10 cellular contexts compared by ENCODE assay signal in genomic region chrX:119635799-119636198, GRCh38. TPM values are rescaled to one million over a fixed set of nuclear protein-coding genes. Genes with fewer than 3 reads are reported as not detected.
DNase-seq lines count a peak whose midpoint lies in the region; ATAC-seq and TF ChIP-seq lines count a peak whose summit lies in the region.
"Had no signal": no experiment of that assay in that cellular context is flagged by ENCODE, and none has a peak within 500 bp of the region (broad histone marks: within the 10 kb centered on the region; RNA-seq: fewer than 3 reads in every experiment).

No MANE protein-coding gene starts in this region.

- no peak overlapping the region for H4K5ac ChIP-seq in H9 (ENCODE audit: insufficient read length, low read depth, low read length)

- no peak overlapping the region for H3K9ac ChIP-seq in H9 (ENCODE audit: extremely low read depth, insufficient read length, low read length)

- H3K79me1 ChIP-seq in H9 (ENCODE audit: insufficient read depth, low read depth, low read length, poor library complexity, severe bottlenecking) = no peaks in the 10 kb centered on the region

- H3K9me3 Mint-ChIP-seq in H9 = peaks cover 72% of the 10 kb centered on the region in 2 experiments
- H3K9me3 Mint-ChIP-seq in activated CD4-positive, alpha-beta memory T cell treated with anti-CD3 and anti-CD28 coated beads for 36 hours = no peaks in the 10 kb centered on the region
- H3K9me3 Mint-ChIP-seq: activated CD4-positive, alpha-beta T cell treated with anti-CD3 and anti-CD28 coated beads, Interleukin-2, amount 10 ng/mL, durations not matched to agents 7 days and 5 days had no signal

- no peak overlapping the region for H3K14ac ChIP-seq in H9 (ENCODE audit: insufficient read depth, low read length)

- H3K79me2 ChIP-seq in H9 (ENCODE audit: insufficient read depth, low read length) = no peaks in the 10 kb centered on the region

- H3K27me3 Mint-ChIP-seq in H9 (ENCODE audit: low read depth) = no peaks in the 10 kb centered on the region; the same call in none of the 2 replicates
- H3K27me3 Mint-ChIP-seq in activated CD4-positive, alpha-beta memory T cell treated with anti-CD3 and anti-CD28 coated beads for 36 hours = no peaks in the 10 kb centered on the region
- H3K27me3 Mint-ChIP-seq: activated CD4-positive, alpha-beta T cell treated with anti-CD3 and anti-CD28 coated beads, Interleukin-2, amount 10 ng/mL, durations not matched to agents 7 days and 5 days had no signal

- no peak overlapping the region for H3K27ac ChIP-seq in H9 (ENCODE audit: insufficient read length, low read depth, low read length)

- no peak overlapping the region for H2AFZ ChIP-seq in H9 (ENCODE audit: low read length)

- no peak overlapping the region for H2BK15ac ChIP-seq in H9 (ENCODE audit: low read depth, low read length)

- no peak overlapping the region for H4K91ac ChIP-seq in H9 (ENCODE audit: insufficient read length, low read depth, low read length)

- POLR2A ChIA-PET in activated CD4-positive, alpha-beta memory T cell treated with anti-CD3 and anti-CD28 coated beads for 36 hours (lab: Charles Lee) = no interaction called here

- H3K4me3 Mint-ChIP-seq in H9 = no peak overlapping the region; a peak in 1 of 5 replicates
- H3K4me3 Mint-ChIP-seq in activated CD4-positive, alpha-beta memory T cell treated with anti-CD3 and anti-CD28 coated beads for 36 hours = no peak overlapping the region
- H3K4me3 Mint-ChIP-seq: activated CD4-positive, alpha-beta T cell treated with anti-CD3 and anti-CD28 coated beads, Interleukin-2, amount 10 ng/mL, durations not matched to agents 7 days and 5 days had no signal

- no peak overlapping the region for H3K4ac ChIP-seq in H9 (ENCODE audit: low read depth, low read length)

- no peak overlapping the region for H2AK5ac ChIP-seq in H9 (ENCODE audit: insufficient read length, low read length)

- H3K27me3 ChIP-seq in H9 (ENCODE audit: insufficient read depth, low read length) = no peaks in the 10 kb centered on the region

- H4K20me1 ChIP-seq in H9 (ENCODE audit: control insufficient read depth, insufficient read depth, insufficient read length) = no peaks in the 10 kb centered on the region

- no peak overlapping the region for H3T11ph ChIP-seq in H9 (ENCODE audit: low read length)

- H3K4me2 ChIP-seq in H9 (ENCODE audit: insufficient read depth, insufficient read length, low read length) = no peak overlapping the region

- no peaks in the 10 kb centered on the region for H3K4me1 ChIP-seq in H9 (ENCODE audit: insufficient read depth, low read length)
- H3K4me1 ChIP-seq: Caco-2 had no signal

- no peak overlapping the region for H3K23ac ChIP-seq in H9 (ENCODE audit: insufficient read length, low read depth, low read length)

- H3K27ac Mint-ChIP-seq in H9 = peak overlapping the region in 2 of 3 experiments; percentile 42 to 63; a peak in 3 of 7 replicates
- peak overlapping the region; percentile 64 for H3K27ac Mint-ChIP-seq in activated CD4-positive, alpha-beta memory T cell treated with anti-CD3 and anti-CD28 coated beads for 36 hours

- WGBS in H9 (ENCODE audit: extremely low coverage, insufficient read length, low lambda C conversion rate) = no CpG with 5 or more reads among the region's 1 CpG

- no peak overlapping the region for H3K18ac ChIP-seq in H9 (ENCODE audit: insufficient read length, low read depth, low read length)

- H3K23me2 ChIP-seq in H9 (ENCODE audit: insufficient read length, low read depth, low read length, poor library complexity, severe bottlenecking) = no peaks in the 10 kb centered on the region

- TF ChIP-seq CTCF in H9 (conservative IDR thresholded peaks at IDR 0.05) = no peak

- no peak overlapping the region for H2BK12ac ChIP-seq in H9 (ENCODE audit: insufficient read length, low read depth, low read length)

- H2BK5ac ChIP-seq in H9 (ENCODE audit: insufficient read length, low read length) = no peak overlapping the region

- intact Hi-C loops in activated CD4-positive, alpha-beta memory T cell treated with anti-CD3 and anti-CD28 coated beads for 36 hours (cut with micrococcal nuclease) = no loop called here

- peaks cover 14 to 15% of the 10 kb centered on the region in 2 experiments for H3K4me1 Mint-ChIP-seq in H9
- peaks cover 11% of the 10 kb centered on the region for H3K4me1 Mint-ChIP-seq in activated CD4-positive, alpha-beta memory T cell treated with anti-CD3 and anti-CD28 coated beads for 36 hours (ENCODE audit: low read depth)

- CTCF ChIA-PET in activated CD4-positive, alpha-beta memory T cell treated with anti-CD3 and anti-CD28 coated beads for 36 hours (lab: Charles Lee) = no interaction called here

- no peak overlapping the region for H2BK20ac ChIP-seq in H9 (ENCODE audit: low read depth, low read length, poor library complexity, severe bottlenecking)

- H4K8ac ChIP-seq in H9 (replicated peaks; ENCODE audit: insufficient read length, low read depth, low read length) = no peak overlapping the region

- peak; percentile 29 for DNase-seq in H9
- no peak for DNase-seq in activated CD4-positive, alpha-beta memory T cell treated with anti-CD3 and anti-CD28 coated beads for 36 hours
- DNase-seq in mesenteric fat pad (ENCODE audit: low spot score) = peak; percentile 26
- DNase-seq: activated CD4-positive, alpha-beta T cell treated with anti-CD3 and anti-CD28 coated beads, Interleukin-2, amount 10 ng/mL, durations not matched to agents 7 days and 5 days; Caco-2 had no signal

- H3K56ac ChIP-seq in H9 (ENCODE audit: insufficient read length, low read depth, low read length) = no peak overlapping the region

- ATAC-seq in GM18868 (IDR thresholded peaks at IDR 0.05; ENCODE audit: unreplicated experiment) (peak; percentile 1), HG02571 (IDR thresholded peaks at IDR 0.05; ENCODE audit: unreplicated experiment) (no peak), GM21381 (IDR thresholded peaks at IDR 0.05; ENCODE audit: unreplicated experiment) (no peak), HG03139 (IDR thresholded peaks at IDR 0.05; ENCODE audit: unreplicated experiment) (no peak)
- ATAC-seq: left lobe of liver had no signal

- H3K9me3 ChIP-seq in H9 (ENCODE audit: control insufficient read depth, low read depth, low read length) = peaks cover 33% of the 10 kb centered on the region
- H3K9me3 ChIP-seq: Caco-2 had no signal

- no peak overlapping the region for H2BK120ac ChIP-seq in H9 (ENCODE audit: low read depth, low read length, poor library complexity, severe bottlenecking)

- H3K36me3 Mint-ChIP-seq in H9 (ENCODE audit: insufficient read depth in 1 of 3, low read depth in 3 of 3) = peaks cover 30 to 49% (median 34%) of the 10 kb centered on the region in 3 experiments
- peaks cover 38% of the 10 kb centered on the region for H3K36me3 Mint-ChIP-seq in activated CD4-positive, alpha-beta memory T cell treated with anti-CD3 and anti-CD28 coated beads for 36 hours

RNA-seq across cellular contexts. Expression of gene NKRF, which starts 29.6 kb away (rescaled TPM):
- 15.1 and 15.2 TPM in 2 replicates for total RNA-seq in H9 (2021)
- 10 to 100 TPM; 19.5 to 20.2 TPM for total RNA-seq in activated CD4-positive, alpha-beta memory T cell treated with anti-CD3 and anti-CD28 coated beads for 36 hours
- total RNA-seq in mesenteric fat pad = 8.0 TPM

RNA-seq across cellular contexts. Expression of gene SEPTIN6, which starts 57.2 kb away (rescaled TPM):
- total RNA-seq in H9 (2021) (22.9 and 23.1 TPM in 2 replicates), mesenteric fat pad (16.1 TPM)
- 100 to 1,000 TPM; 154 to 156 TPM for total RNA-seq in activated CD4-positive, alpha-beta memory T cell treated with anti-CD3 and anti-CD28 coated beads for 36 hours
